9 cellular contexts compared by ENCODE assay signal in genomic region chr19:12783849-12784393, GRCh38. TPM values are rescaled to one million over a fixed set of nuclear protein-coding genes. Genes with fewer than 3 reads are reported as not detected.
A peak's percentile ranks its signal among the peaks of the same experiment; 100 is the strongest.
DNase-seq lines count a peak whose midpoint lies in the region; ATAC-seq lines count a peak whose summit lies in the region.
"Had no signal": no experiment of that assay in that cellular context is flagged by ENCODE, and none has a peak within 500 bp of the region (broad histone marks: within the 10 kb centered on the region; RNA-seq: fewer than 3 reads in every experiment).

No MANE protein-coding gene starts in this region.

- peaks cover 52% of the 10 kb centered on the region for H3K4me1 ChIP-seq in mesodermal cell (ENCODE audit: control insufficient read depth, insufficient read depth, low read length, poor library complexity, severe bottlenecking)

- H3K9me3 Mint-ChIP-seq in activated naive CD4-positive, alpha-beta T cell treated with anti-CD3 and anti-CD28 coated beads, Interleukin-2, amount 50 U/mL, for 72 hours: no peaks in the 10 kb centered on the region

- WGBS in mesodermal cell (ENCODE audit: insufficient coverage in 2 of 2), 2 experiments: 40 to 63% methylated on average over 9 to 11 of the region's 19 CpGs

- no peaks in the 10 kb centered on the region for H3K36me3 ChIP-seq in mesodermal cell (ENCODE audit: control insufficient read depth, insufficient read depth, low read length)

- H3K27ac ChIP-seq in caudate nucleus (ENCODE audit: low read depth, low read length) (peak overlapping the region; percentile 98), mesodermal cell (ENCODE audit: low read depth, low read length, severe bottlenecking) (peak overlapping the region; percentile 93)

- H3K27ac Mint-ChIP-seq in activated naive CD4-positive, alpha-beta T cell treated with anti-CD3 and anti-CD28 coated beads, Interleukin-2, amount 50 U/mL, for 72 hours: no peak overlapping the region

- peak; percentile 22 for DNase-seq in activated naive CD4-positive, alpha-beta T cell treated with Interleukin-2 at 50 U/mL for 16 hours
- DNase-seq in activated naive CD4-positive, alpha-beta T cell treated with anti-CD3 and anti-CD28 coated beads, Interleukin-2, amount 50 U/mL, for 72 hours (ENCODE audit: low spot score in 2 of 2): no peak
- DNase-seq in caudate nucleus (lab: John Stamatoyannopoulos, UW) (peak in 6 of 61 donors; percentile 3 to 44 (median 20)), ureter (ENCODE audit: low spot score) (peak; percentile 79), NCI-H1092 (lab: John Stamatoyannopoulos, UW) (no peak), DMS79 (lab: John Stamatoyannopoulos, UW) (no peak)
- DNase-seq in stimulated activated naive CD4-positive, alpha-beta T cell treated with Interleukin-2 at 50 U/mL for 16 hours (lab: John Stamatoyannopoulos, UW): no peak

- H3K4me3 ChIP-seq in mesodermal cell (ENCODE audit: extremely low read depth, insufficient read depth, low read length, poor library complexity, severe bottlenecking): no peak overlapping the region

- no peak for ATAC-seq in activated naive CD4-positive, alpha-beta T cell treated with anti-CD3 and anti-CD28 coated beads, Interleukin-2, amount 50 U/mL, for 72 hours

- no peaks in the 10 kb centered on the region for H3K9me3 ChIP-seq in mesodermal cell (ENCODE audit: control insufficient read depth, low read length)

- H3K36me3 Mint-ChIP-seq in activated naive CD4-positive, alpha-beta T cell treated with anti-CD3 and anti-CD28 coated beads, Interleukin-2, amount 50 U/mL, for 72 hours: no peaks in the 10 kb centered on the region

RNA-seq across cellular contexts. Expression of gene JUNB, which starts 7.4 kb away (rescaled TPM):
- total RNA-seq in activated naive CD4-positive, alpha-beta T cell treated with anti-CD3 and anti-CD28 coated beads, Interleukin-2, amount 50 U/mL, for 72 hours: 100 to 1,000 TPM; 400 to 402 TPM
- polyA plus RNA-seq in mesodermal cell (2013, experiment 1 of 2): 45.4 TPM
- polyA plus RNA-seq in mesodermal cell (2013, experiment 2 of 2): 29.8 TPM
- 191 TPM for total RNA-seq in ureter

RNA-seq across cellular contexts. Expression of gene HOOK2, which starts 8.6 kb away (rescaled TPM):
- 10 to 100 TPM; 37.9 to 41.5 TPM for total RNA-seq in activated naive CD4-positive, alpha-beta T cell treated with anti-CD3 and anti-CD28 coated beads, Interleukin-2, amount 50 U/mL, for 72 hours
- 28.7 TPM for polyA plus RNA-seq in mesodermal cell (2013, experiment 1 of 2)
- 27.5 TPM for polyA plus RNA-seq in mesodermal cell (2013, experiment 2 of 2)
- total RNA-seq in ureter: 79.0 TPM

RNA-seq across cellular contexts. Expression of gene PRDX2, which starts 17.7 kb away (rescaled TPM):
- total RNA-seq in activated naive CD4-positive, alpha-beta T cell treated with anti-CD3 and anti-CD28 coated beads, Interleukin-2, amount 50 U/mL, for 72 hours: 100 to 1,000 TPM; 317 to 357 TPM
- 265 TPM for polyA plus RNA-seq in mesodermal cell (2013, experiment 1 of 2)
- polyA plus RNA-seq in mesodermal cell (2013, experiment 2 of 2): 218 TPM
- total RNA-seq in ureter: 196 TPM

RNA-seq across cellular contexts. Expression of gene THSD8, which starts 17.9 kb away (rescaled TPM):
- total RNA-seq in activated naive CD4-positive, alpha-beta T cell treated with anti-CD3 and anti-CD28 coated beads, Interleukin-2, amount 50 U/mL, for 72 hours: 10 to 100 TPM; 39.4 to 42.7 TPM
- 10.8 TPM for polyA plus RNA-seq in mesodermal cell (2013, experiment 1 of 2)
- 12.0 TPM for polyA plus RNA-seq in mesodermal cell (2013, experiment 2 of 2)
- total RNA-seq in ureter: 4.4 TPM
- total RNA-seq: glomerular endothelial cell had no signal

RNA-seq across cellular contexts. Expression of gene RNASEH2A, which starts 22.5 kb away (rescaled TPM):
- 10 to 100 TPM; 37.0 to 41.4 TPM for total RNA-seq in activated naive CD4-positive, alpha-beta T cell treated with anti-CD3 and anti-CD28 coated beads, Interleukin-2, amount 50 U/mL, for 72 hours
- 38.9 TPM for polyA plus RNA-seq in mesodermal cell (2013, experiment 1 of 2)
- polyA plus RNA-seq in mesodermal cell (2013, experiment 2 of 2): 30.3 TPM
- 8.8 TPM for total RNA-seq in ureter

Comparison
In these comparisons a context has a peak if more than half of its experiments do, and no peak if none do; other contexts are left out.
1. DNase-seq: peak in activated naive CD4-positive, alpha-beta T cell treated with Interleukin-2 at 50 U/mL for 16 hours (single experiment) and ureter (single experiment); none in activated naive CD4-positive, alpha-beta T cell treated with anti-CD3 and anti-CD28 coated beads, Interleukin-2, amount 50 U/mL, for 72 hours (0 of 2), NCI-H1092 (single experiment), stimulated activated naive CD4-positive, alpha-beta T cell treated with Interleukin-2 at 50 U/mL for 16 hours (single experiment) and DMS79 (single experiment).